ENCODE assay signal across 9 cellular contexts in the genomic region with DNA sequence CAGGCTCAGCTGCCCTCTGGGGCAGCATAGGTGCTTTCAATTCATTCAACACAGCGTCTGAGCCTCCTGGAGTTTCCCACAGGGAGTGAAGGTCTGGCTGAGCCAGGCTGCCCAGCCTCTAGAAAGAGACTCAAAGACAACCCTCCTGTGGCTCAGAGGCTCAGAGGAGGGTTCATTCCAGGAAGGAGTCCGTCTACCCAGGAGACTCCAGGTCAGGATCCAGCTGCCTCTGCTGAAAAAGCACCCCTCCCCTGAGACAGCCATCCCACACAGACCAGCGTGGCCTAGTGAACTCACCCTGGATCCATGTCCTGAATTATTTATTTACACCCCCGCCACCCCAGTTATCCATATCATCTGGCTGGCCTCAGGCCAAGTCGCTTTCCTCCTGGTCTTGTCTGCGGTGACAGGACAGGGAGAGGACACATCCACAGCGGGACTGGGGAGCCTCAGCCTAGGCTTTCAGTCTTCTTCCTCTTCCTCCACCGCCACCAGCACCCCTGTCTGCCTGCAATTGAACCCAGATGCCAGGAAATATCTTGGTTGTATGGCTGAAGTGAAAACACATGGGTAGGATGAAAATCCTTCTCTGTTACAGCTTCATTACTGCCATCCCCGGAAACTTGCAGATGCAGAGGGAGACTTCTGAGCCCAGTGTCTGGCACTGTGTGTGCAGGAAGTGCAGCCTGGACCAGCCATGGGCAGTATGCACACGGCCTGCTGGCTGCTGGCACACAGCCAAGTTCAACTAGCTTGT. TPM values are rescaled to one million over a fixed set of nuclear protein-coding genes. Genes with fewer than 3 reads are reported as not detected.
A peak's percentile ranks its signal among the peaks of the same experiment; 100 is the strongest.
DNase-seq lines count a peak whose midpoint lies in the region; ATAC-seq and TF ChIP-seq lines count a peak whose summit lies in the region.
"Had no signal": no experiment of that assay in that cellular context is flagged by ENCODE, and none has a peak within 500 bp of the region (broad histone marks: within the 10 kb centered on the region; RNA-seq: fewer than 3 reads in every experiment).

No MANE protein-coding gene starts in this region.

- H3K27ac Mint-ChIP-seq in brain, result peak overlapping the region; percentile 37 to 92 (median 77)
- no peak overlapping the region for H3K27ac Mint-ChIP-seq in activated CD8-positive, alpha-beta T cell treated with anti-CD3 and anti-CD28 coated beads, Interleukin-2, amount 10 ng/mL, durations not matched to agents 7 days and 5 days

- POLR2A ChIA-PET in A673 (lab: Charles Lee; ENCODE audit: low non-redundant PET), result no interaction called here
- POLR2A ChIA-PET in activated CD8-positive, alpha-beta T cell treated with anti-CD3 and anti-CD28 coated beads, Interleukin-2, amount 10 ng/mL, durations not matched to agents 7 days and 5 days (lab: Charles Lee), result no interaction called here

- WGBS in esophagus squamous epithelium, 2 donors, result 58 to 66% methylated on average over 8 to 9 of the region's 10 CpGs

- H3K4me3 ChIP-seq in A673 (ENCODE audit: low read depth, low read length, poor library complexity, severe bottlenecking), result no peak overlapping the region
- no peak overlapping the region for H3K4me3 ChIP-seq in esophagus squamous epithelium

- DNase-seq in A673 (ENCODE audit: low spot score) (peak; percentile 57), HT-29 (ENCODE audit: low spot score) (peak; percentile 36), kidney tubule cell (ENCODE audit: low spot score) (peak; percentile 61), esophagus squamous epithelium (lab: John Stamatoyannopoulos, UW) (no peak)
- no peak for DNase-seq in effector CD8-positive, alpha-beta T cell (lab: John Stamatoyannopoulos, UW)
- DNase-seq in activated CD8-positive, alpha-beta T cell treated with anti-CD3 and anti-CD28 coated beads, Interleukin-2, amount 10 ng/mL, durations not matched to agents 7 days and 5 days, result no peak
- DNase-seq: activated CD4-positive, alpha-beta T cell treated with anti-CD3 and anti-CD28 coated beads, Interleukin-2, amount 50 U/mL, for 1 hour had no signal

- H3K9me3 ChIP-seq in A673 (ENCODE audit: low read depth, low read length, poor library complexity, severe bottlenecking) (no peaks in the 10 kb centered on the region), esophagus squamous epithelium (no peaks in the 10 kb centered on the region)

- intact Hi-C loops in A673 (cut with micrococcal nuclease; ENCODE audit: unreplicated experiment) (no loop called here), esophagus squamous epithelium (cut with DNase I) (no loop called here)

- no peak overlapping the region for H3K27ac ChIP-seq in A673 (ENCODE audit: low read depth, low read length, poor library complexity, severe bottlenecking)
- no peak overlapping the region for H3K27ac ChIP-seq in esophagus squamous epithelium

- H3K4me3 Mint-ChIP-seq in brain, result peak overlapping the region in 2 of 5 experiments; percentile 6 to 33
- no peak overlapping the region for H3K4me3 Mint-ChIP-seq in activated CD8-positive, alpha-beta T cell treated with anti-CD3 and anti-CD28 coated beads, Interleukin-2, amount 10 ng/mL, durations not matched to agents 7 days and 5 days

- peaks cover 11% of the 10 kb centered on the region for H3K4me1 ChIP-seq in A673 (ENCODE audit: insufficient read depth, low read length, poor library complexity, severe bottlenecking)
- H3K4me1 ChIP-seq in esophagus squamous epithelium, result peaks cover 0 to 10% (median 6%) of the 10 kb centered on the region in 3 donors

- BruUV-seq in A673 (replicated peaks; lab: Mats Ljungman, UMichigan), result no TSS peak

- H3K27me3 ChIP-seq in A673 (replicated peaks; ENCODE audit: insufficient read depth, low read depth, low read length, poor library complexity) (no peaks in the 10 kb centered on the region), esophagus squamous epithelium (peaks cover 0 to 6% (median 0%) of the 10 kb centered on the region in 4 donors)

- no peaks in the 10 kb centered on the region for H3K36me3 ChIP-seq in A673 (ENCODE audit: insufficient read depth, low read length, poor library complexity, severe bottlenecking)
- no peaks in the 10 kb centered on the region for H3K36me3 ChIP-seq in esophagus squamous epithelium

- H3K36me3 Mint-ChIP-seq in brain, result no peaks in the 10 kb centered on the region
- H3K36me3 Mint-ChIP-seq in activated CD8-positive, alpha-beta T cell treated with anti-CD3 and anti-CD28 coated beads, Interleukin-2, amount 10 ng/mL, durations not matched to agents 7 days and 5 days (ENCODE audit: low read depth), result no peaks in the 10 kb centered on the region

- no peak for ATAC-seq in activated CD8-positive, alpha-beta T cell treated with anti-CD3 and anti-CD28 coated beads, Interleukin-2, amount 10 ng/mL, durations not matched to agents 7 days and 5 days
- ATAC-seq in GM21367 (IDR thresholded peaks at IDR 0.05; ENCODE audit: unreplicated experiment), result no peak

- H3K4me1 Mint-ChIP-seq in brain, result peaks cover 39% of the 10 kb centered on the region
- H3K4me1 Mint-ChIP-seq in activated CD8-positive, alpha-beta T cell treated with anti-CD3 and anti-CD28 coated beads, Interleukin-2, amount 10 ng/mL, durations not matched to agents 7 days and 5 days (ENCODE audit: low read depth), result peaks cover 9% of the 10 kb centered on the region

- no peak for TF ChIP-seq POLR2A in esophagus squamous epithelium (IDR thresholded peaks at IDR 0.05)

- TF ChIP-seq CTCF in A673 (conservative IDR thresholded peaks at IDR 0.05; ENCODE audit: low read depth, low read length), result no peak
- no peak for TF ChIP-seq CTCF in brain (conservative IDR thresholded peaks at IDR 0.05)
- TF ChIP-seq CTCF in esophagus squamous epithelium (IDR thresholded peaks at IDR 0.05), result no peak

- no peaks in the 10 kb centered on the region for H3K9me3 Mint-ChIP-seq in brain
- H3K9me3 Mint-ChIP-seq in activated CD8-positive, alpha-beta T cell treated with anti-CD3 and anti-CD28 coated beads, Interleukin-2, amount 10 ng/mL, durations not matched to agents 7 days and 5 days (ENCODE audit: insufficient read depth), result no peaks in the 10 kb centered on the region

- peaks cover 9% of the 10 kb centered on the region for H3K27me3 Mint-ChIP-seq in brain
- H3K27me3 Mint-ChIP-seq in activated CD8-positive, alpha-beta T cell treated with anti-CD3 and anti-CD28 coated beads, Interleukin-2, amount 10 ng/mL, durations not matched to agents 7 days and 5 days (ENCODE audit: low read depth), result peaks cover 24% of the 10 kb centered on the region

- CTCF ChIA-PET in A673 (lab: Charles Lee), result interaction anchor here (0.7 kb wide), 1 partner anchor 157 kb away, joined by 3 read pairs; no protein-coding TSS in a partner anchor
- CTCF ChIA-PET in activated CD8-positive, alpha-beta T cell treated with anti-CD3 and anti-CD28 coated beads, Interleukin-2, amount 10 ng/mL, durations not matched to agents 7 days and 5 days (lab: Charles Lee), result interaction anchor here (1.0 to 1.2 kb wide), 3 partner anchors 157 to 242 kb away, joined by 3 to 4 read pairs (median 3); no protein-coding TSS in a partner anchor

RNA-seq across cellular contexts. Expression of a gene that starts 44.0 kb away (rescaled TPM):
- total RNA-seq in A673 (2021) (2.0 and 3.0 TPM in 2 replicates), esophagus squamous epithelium (1 to 10 TPM in 2 of 4 donors, not detected in 2; 2.0 to 3.8 TPM)
- 0.05 and 0.18 TPM in 2 replicates for total RNA-seq in HT-29 (2014; rRNA removed; shearing (Covaris generic))
- 0.46 TPM for polyA plus RNA-seq in brain (ENCODE audit: insufficient read depth, low read depth, low replicate concordance)
- not detected for total RNA-seq in activated CD8-positive, alpha-beta T cell treated with anti-CD3 and anti-CD28 coated beads, Interleukin-2, amount 10 ng/mL, durations not matched to agents 7 days and 5 days

Comparison
In these comparisons a context has a peak if more than half of its experiments do, and no peak if none do; other contexts are left out.
1. DNase-seq: peak in A673 (single experiment), HT-29 (single experiment) and kidney tubule cell (single experiment); none in esophagus squamous epithelium (single experiment), effector CD8-positive, alpha-beta T cell (single experiment) and activated CD8-positive, alpha-beta T cell treated with anti-CD3 and anti-CD28 coated beads, Interleukin-2, amount 10 ng/mL, durations not matched to agents 7 days and 5 days (single experiment).